ENCODE assay signal across 8 cellular contexts in the genomic region with DNA sequence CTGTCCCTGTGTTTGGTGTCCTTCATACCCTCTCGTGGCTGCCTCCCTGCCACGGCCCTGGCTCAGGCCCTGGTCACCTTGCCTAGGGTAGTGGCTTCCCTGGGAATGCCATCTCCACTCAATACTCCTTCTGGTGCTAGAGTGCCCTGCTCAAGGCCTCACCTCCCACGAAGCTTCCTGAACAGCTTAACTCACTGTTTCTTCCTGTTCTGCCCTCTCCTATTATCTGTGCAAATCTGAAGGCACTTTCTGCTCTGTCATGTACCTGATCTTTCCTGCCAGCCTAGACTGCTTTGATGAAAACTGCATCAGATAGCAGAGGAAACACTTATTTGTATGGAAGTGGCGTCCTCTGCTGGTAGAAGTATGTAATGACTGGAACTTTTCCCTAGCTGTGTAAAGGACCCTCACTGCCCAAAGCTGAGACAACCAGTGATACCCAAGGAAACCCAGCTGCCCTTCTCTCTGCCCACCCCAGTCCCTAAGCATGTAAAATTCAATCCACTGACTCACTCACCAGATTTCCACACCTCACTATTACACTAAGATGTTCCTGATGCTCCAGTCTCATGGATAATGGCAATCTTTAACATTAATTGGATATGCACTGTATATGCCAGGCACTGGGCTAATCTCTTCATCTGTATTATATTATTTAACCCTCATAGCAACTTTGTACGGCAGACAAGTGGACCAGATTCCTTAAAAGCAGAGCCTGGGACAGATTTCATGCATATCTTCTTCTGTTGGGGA. TPM values are rescaled to one million over a fixed set of nuclear protein-coding genes. Genes with fewer than 3 reads are reported as not detected.
DNase-seq lines count a peak whose midpoint lies in the region; ATAC-seq and TF ChIP-seq lines count a peak whose summit lies in the region.

No MANE protein-coding gene starts in this region.

- no peaks in the 10 kb centered on the region for H3K36me3 ChIP-seq in trophoblast cell (ENCODE audit: control insufficient read depth in 1 of 2, insufficient read depth in 2 of 2, low read length in 2 of 2)

- H3K36me3 Mint-ChIP-seq in Calu3 (ENCODE audit: insufficient read depth, unreplicated experiment) (peaks cover 6% of the 10 kb centered on the region), activated B cell treated with CpG ODN at 0.5 μM for 24 hours (ENCODE audit: low read depth) (no peaks in the 10 kb centered on the region)

- H3K27ac ChIP-seq in trophoblast cell (ENCODE audit: low read depth, low read length), result no peak overlapping the region

- no peak overlapping the region for H3K4ac ChIP-seq in trophoblast cell (ENCODE audit: low read depth, low read length)

- intact Hi-C loops in Calu3 (cut with micrococcal nuclease; ENCODE audit: unreplicated experiment), result loop anchor here (1.0 to 10.0 kb wide), 3 partner anchors 152 to 436 kb away; no protein-coding TSS in a partner anchor
- intact Hi-C loops in activated B cell treated with CpG ODN at 0.5 μM for 24 hours (cut with micrococcal nuclease), result loop anchor here (1.0 to 5.0 kb wide), 3 partner anchors 172 to 358 kb away; partner anchors contain the start of gene ATP2B4

- H3K9me3 Mint-ChIP-seq in Calu3 (ENCODE audit: low read depth, unreplicated experiment) (no peaks in the 10 kb centered on the region), activated B cell treated with CpG ODN at 0.5 μM for 24 hours (no peaks in the 10 kb centered on the region)

- H3K4me1 Mint-ChIP-seq in Calu3 (ENCODE audit: low read depth, unreplicated experiment) (peaks cover 12% of the 10 kb centered on the region), activated B cell treated with CpG ODN at 0.5 μM for 24 hours (peaks cover 54% of the 10 kb centered on the region)

- no peak overlapping the region for H3K9ac ChIP-seq in trophoblast cell (ENCODE audit: low read length)

- H3K4me2 ChIP-seq in trophoblast cell (ENCODE audit: low read length), result no peak overlapping the region

- BruUV-seq in Calu3 (replicated peaks; lab: Mats Ljungman, UMichigan), result no TSS peak

- H3K4me3 ChIP-seq in fibroblast of pulmonary artery (replicated peaks; ENCODE audit: low read depth, low read length) (no peak overlapping the region), trophoblast cell (ENCODE audit: low read depth, low read length) (no peak overlapping the region)

- peaks cover 14% of the 10 kb centered on the region for H3K27me3 Mint-ChIP-seq in Calu3 (ENCODE audit: unreplicated experiment)
- no peaks in the 10 kb centered on the region for H3K27me3 Mint-ChIP-seq in activated B cell treated with CpG ODN at 0.5 μM for 24 hours

- H2BK12ac ChIP-seq in trophoblast cell (ENCODE audit: low read length), result no peak overlapping the region

- H3K4me3 Mint-ChIP-seq in Calu3 (ENCODE audit: low read depth, unreplicated experiment) (no peak overlapping the region), activated B cell treated with CpG ODN at 0.5 μM for 24 hours (no peak overlapping the region)

- DNase-seq in Calu3, result peak; percentile 58
- DNase-seq in HEK293T (ENCODE audit: extremely low spot score), result peak; percentile 76
- peak; percentile 69 for DNase-seq in NCI-H446 treated with DMSO at 0.1 percent for 48 hours (lab: John Stamatoyannopoulos, UW)
- DNase-seq in activated B cell treated with CpG ODN at 0.5 μM for 24 hours, result no peak
- peak; percentile 82 for DNase-seq in fibroblast of pulmonary artery (ENCODE audit: low read depth)
- DNase-seq in trophoblast cell, result peak; percentile 44 to 89

- H4K8ac ChIP-seq in trophoblast cell (ENCODE audit: low read depth, low read length), result peak overlapping the region; percentile 11

- H2AFZ ChIP-seq in trophoblast cell (ENCODE audit: insufficient read depth, low read length, poor library complexity), result peak overlapping the region; percentile 48

- peaks cover 5% of the 10 kb centered on the region for H3K79me1 ChIP-seq in trophoblast cell (ENCODE audit: low read length)

- POLR2A ChIA-PET in HEK293T (lab: Yijun Ruan, JAX), result interaction anchor here (1.0 kb wide), 1 partner anchor 58 kb away, joined by 3 read pairs; no protein-coding TSS in a partner anchor
- POLR2A ChIA-PET in activated B cell treated with CpG ODN at 0.5 μM for 24 hours (lab: Charles Lee), result interaction anchor here (0.5 to 31.2 kb wide), 8 partner anchors 43 to 243 kb away, joined by 3 to 1942 read pairs (median 4); partner anchors contain the start of genes BTG2 and PPFIA4

- H3K4me1 ChIP-seq in trophoblast cell (ENCODE audit: control insufficient read depth in 1 of 2, insufficient read depth in 2 of 2, low read length in 2 of 2), result peaks cover 6 to 10% of the 10 kb centered on the region in 2 experiments

- no peaks in the 10 kb centered on the region for H3K79me2 ChIP-seq in trophoblast cell (ENCODE audit: control insufficient read depth, insufficient read depth, low read length, poor library complexity)

- H4K12ac ChIP-seq in trophoblast cell (ENCODE audit: low read depth, low read length), result no peak overlapping the region

- peaks cover 2% of the 10 kb centered on the region for H3K9me3 ChIP-seq in trophoblast cell (ENCODE audit: insufficient read depth, low read depth, low read length)

- no peak overlapping the region for H3K23ac ChIP-seq in trophoblast cell (ENCODE audit: low read length)

- H2BK120ac ChIP-seq in trophoblast cell (ENCODE audit: insufficient read depth, low read length, poor library complexity), result no peak overlapping the region

- ATAC-seq in activated B cell treated with CpG ODN at 0.5 μM for 24 hours (ENCODE audit: low read depth) (no peak), GM18909 (IDR thresholded peaks at IDR 0.05; ENCODE audit: poor library complexity, unreplicated experiment) (no peak), GM18873 (IDR thresholded peaks at IDR 0.05; ENCODE audit: low FRiP score, unreplicated experiment) (no peak)

- CTCF ChIA-PET in Calu3 (lab: Charles Lee) (interaction anchor here (0.6 to 3.0 kb wide), 14 partner anchors 33 to 243 kb away, joined by 3 to 44 read pairs (median 4); partner anchors contain the start of gene PPFIA4), HEK293T (lab: Yijun Ruan, JAX) (interaction anchor here (0.6 to 4.5 kb wide), 19 partner anchors 10 to 456 kb away, joined by 3 to 58 read pairs (median 4); partner anchors contain the start of genes ADORA1 and BTG2), activated B cell treated with CpG ODN at 0.5 μM for 24 hours (lab: Charles Lee) (interaction anchor here (0.6 to 11.3 kb wide), 19 partner anchors 18 to 922 kb away, joined by 3 to 525 read pairs (median 7); partner anchors contain the start of gene BTG2)

- TF ChIP-seq CTCF in Calu3 (IDR thresholded peaks at IDR 0.05; ENCODE audit: unreplicated experiment) (peak; percentile 78), activated B cell treated with CpG ODN at 0.5 μM for 24 hours (IDR thresholded peaks at IDR 0.05) (peak; percentile 62), fibroblast of pulmonary artery (IDR thresholded peaks at IDR 0.05; ENCODE audit: low read length, missing control alignments) (peak; percentile 97)

- WGBS in trophoblast cell (ENCODE audit: extremely low coverage, insufficient coverage, insufficient read length), result no CpG with 5 or more reads among the region's 5 CpGs

- no peak overlapping the region for H3K18ac ChIP-seq in trophoblast cell (ENCODE audit: low read length)

- H3K27ac Mint-ChIP-seq in Calu3 (ENCODE audit: unreplicated experiment), result no peak overlapping the region
- H3K27ac Mint-ChIP-seq in activated B cell treated with CpG ODN at 0.5 μM for 24 hours, result no peak overlapping the region

- H4K91ac ChIP-seq in trophoblast cell (ENCODE audit: low read depth, low read length), result no peak overlapping the region

- H3K14ac ChIP-seq in trophoblast cell (ENCODE audit: low read length), result no peak overlapping the region

- no peak overlapping the region for H2AK5ac ChIP-seq in trophoblast cell (ENCODE audit: low read length)

- no peaks in the 10 kb centered on the region for H3K27me3 ChIP-seq in trophoblast cell (ENCODE audit: insufficient read depth, low read length)

- H2BK5ac ChIP-seq in trophoblast cell (ENCODE audit: low read depth, low read length, poor library complexity), result no peak overlapping the region

TF ChIP-seq in HEK293T, 16 proteins besides CTCF, POLR2A, EP300 and RAD21:
- TF ChIP-seq ZNF384 (IDR thresholded peaks at IDR 0.05) (no peak), HDGF (IDR thresholded peaks at IDR 0.05; ENCODE audit: borderline replicate concordance) (no peak), BHLHE40 (IDR thresholded peaks at IDR 0.05; ENCODE audit: borderline replicate concordance) (no peak), NFRKB (IDR thresholded peaks at IDR 0.05) (no peak), FOXA1 (IDR thresholded peaks at IDR 0.05) (no peak), TARDBP (IDR thresholded peaks at IDR 0.05) (no peak), L3MBTL2 (conservative IDR thresholded peaks at IDR 0.05) (no peak), SUZ12 (IDR thresholded peaks at IDR 0.05) (no peak), ARNT (IDR thresholded peaks at IDR 0.05) (no peak), FOXM1 (IDR thresholded peaks at IDR 0.05; ENCODE audit: borderline replicate concordance) (no peak), LEF1 (IDR thresholded peaks at IDR 0.05; ENCODE audit: borderline replicate concordance) (no peak), ELF4 (IDR thresholded peaks at IDR 0.05) (no peak), SP1 (IDR thresholded peaks at IDR 0.05) (no peak), CTBP1 (IDR thresholded peaks at IDR 0.05; ENCODE audit: borderline replicate concordance) (no peak), FOXK2 (IDR thresholded peaks at IDR 0.05) (no peak)
- TF ChIP-seq, protein P1, sequence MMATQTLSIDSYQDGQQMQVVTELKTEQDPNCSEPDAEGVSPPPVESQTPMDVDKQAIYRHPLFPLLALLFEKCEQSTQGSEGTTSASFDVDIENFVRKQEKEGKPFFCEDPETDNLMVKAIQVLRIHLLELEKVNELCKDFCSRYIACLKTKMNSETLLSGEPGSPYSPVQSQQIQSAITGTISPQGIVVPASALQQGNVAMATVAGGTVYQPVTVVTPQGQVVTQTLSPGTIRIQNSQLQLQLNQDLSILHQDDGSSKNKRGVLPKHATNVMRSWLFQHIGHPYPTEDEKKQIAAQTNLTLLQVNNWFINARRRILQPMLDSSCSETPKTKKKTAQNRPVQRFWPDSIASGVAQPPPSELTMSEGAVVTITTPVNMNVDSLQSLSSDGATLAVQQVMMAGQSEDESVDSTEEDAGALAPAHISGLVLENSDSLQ (IDR thresholded peaks at IDR 0.05), result no peak

RNA-seq across cellular contexts. Expression of gene BTG2, which starts 36.2 kb away (rescaled TPM):
- total RNA-seq in Calu3 (2022) (2.7 and 4.9 TPM in 2 replicates), activated B cell treated with CpG ODN at 0.5 μM for 24 hours (419 and 448 TPM in 2 replicates)
- polyA plus RNA-seq in trophoblast cell (2013), result 28.9 and 30.4 TPM in 2 replicates

RNA-seq across cellular contexts. Expression of gene CHIT1, which starts 39.6 kb away (rescaled TPM):
- total RNA-seq in Calu3 (2022) (not detected in 2 replicates), activated B cell treated with CpG ODN at 0.5 μM for 24 hours (6.5 and 6.6 TPM in 2 replicates)
- polyA plus RNA-seq in trophoblast cell (2013), result not detected in 2 replicates

Comparison
In these comparisons a context has a peak if more than half of its experiments do, and no peak if none do; other contexts are left out.
1. RNA of gene BTG2, which starts 36.2 kb away (total RNA-seq): 419 to 448 TPM in activated B cell treated with CpG ODN at 0.5 μM for 24 hours; 2.7 to 4.9 TPM in Calu3; every median in the first group is over 10 times any median in the second.
2. Peak in every context shown above with its lines, with median percentiles within 50 percentile points of each other: CTCF ChIP-seq.